In genomic region chr17:40818343-40818732, GRCh38 we compare ENCODE assay signal across 9 cellular contexts. TPM values are rescaled to one million over a fixed set of nuclear protein-coding genes. Genes with fewer than 3 reads are reported as not detected.
A peak's percentile ranks its signal among the peaks of the same experiment; 100 is the strongest.
DNase-seq lines count a peak whose midpoint lies in the region; ATAC-seq and TF ChIP-seq lines count a peak whose summit lies in the region.
"Had no signal": no experiment of that assay in that cellular context is flagged by ENCODE, and none has a peak within 500 bp of the region (broad histone marks: within the 10 kb centered on the region; RNA-seq: fewer than 3 reads in every experiment).

No MANE protein-coding gene starts in this region.

- TF ChIP-seq POLR2A in breast epithelium (IDR thresholded peaks at IDR 0.05), result no peak

- H3K4me1 ChIP-seq in right atrium auricular region, result peaks cover 0 to 14% of the 10 kb centered on the region in 2 donors
- H3K4me1 ChIP-seq in breast epithelium, result no peaks in the 10 kb centered on the region

- H3K9me3 ChIP-seq in right atrium auricular region, result no peaks in the 10 kb centered on the region
- no peaks in the 10 kb centered on the region for H3K9me3 ChIP-seq in breast epithelium

- H3K27ac ChIP-seq in right atrium auricular region (peak overlapping the region; percentile 80 to 90), breast epithelium (peak overlapping the region; percentile 90 to 97)

- ATAC-seq in left ventricle myocardium superior, result no peak

- peaks cover 11% of the 10 kb centered on the region for H3K36me3 Mint-ChIP-seq in mesothelial cell of epicardium

- no peak for DNase-seq in right atrium auricular region (ENCODE audit: low spot score)
- DNase-seq in left ventricle myocardium superior, result no peak
- no peak for DNase-seq in breast epithelium (ENCODE audit: low spot score in 2 of 2)
- DNase-seq in mesothelial cell of epicardium (ENCODE audit: low spot score in 2 of 2, unreplicated experiment in 2 of 2), result no peak
- no peak for DNase-seq in GF-D8 (lab: John Stamatoyannopoulos, UW)
- DNase-seq in kidney glomerular epithelial cell (lab: John Stamatoyannopoulos, UW), result no peak
- DNase-seq in UCSD-AML1 (lab: John Stamatoyannopoulos, UW; ENCODE audit: unreplicated experiment), result no peak
- no peak for DNase-seq in GM20000 (ENCODE audit: low spot score)

- H3K4me3 Mint-ChIP-seq in mesothelial cell of epicardium, result peak overlapping the region; percentile 93

- H3K27ac Mint-ChIP-seq in mesothelial cell of epicardium, result peak overlapping the region; percentile 83

- H3K27me3 ChIP-seq in right atrium auricular region (no peaks in the 10 kb centered on the region), breast epithelium (no peaks in the 10 kb centered on the region)

- peaks cover 16% of the 10 kb centered on the region for H3K27me3 Mint-ChIP-seq in mesothelial cell of epicardium (ENCODE audit: low read depth)

- H3K36me3 ChIP-seq in right atrium auricular region (no peaks in the 10 kb centered on the region), breast epithelium (no peaks in the 10 kb centered on the region)

- H3K9me3 Mint-ChIP-seq in mesothelial cell of epicardium, result no peaks in the 10 kb centered on the region

- peaks cover 15% of the 10 kb centered on the region for H3K4me1 Mint-ChIP-seq in mesothelial cell of epicardium

- intact Hi-C loops in left ventricle myocardium superior (cut with micrococcal nuclease) (no loop called here), breast epithelium (cut with DNase I; ENCODE audit: low total_unique reads) (no loop called here)

- TF ChIP-seq CTCF in right atrium auricular region (IDR thresholded peaks at IDR 0.05) (no peak), breast epithelium (IDR thresholded peaks at IDR 0.05) (no peak), mesothelial cell of epicardium (IDR thresholded peaks at IDR 0.05; ENCODE audit: unreplicated experiment) (no peak), GM20000 (IDR thresholded peaks at IDR 0.05; ENCODE audit: extremely low read depth, missing control alignments) (no peak)

- H3K4me3 ChIP-seq in right atrium auricular region (peak overlapping the region; percentile 67 to 70), breast epithelium (peak overlapping the region; percentile 67 to 82 (median 75))

RNA-seq across cellular contexts. Expression of gene KRT10, which starts 4.1 kb away (rescaled TPM):
- 10 to 100 TPM; 18.9 to 21.5 TPM for total RNA-seq in right atrium auricular region
- total RNA-seq in left ventricle myocardium superior, result 51.3 TPM
- total RNA-seq in breast epithelium, result 10 to 100 TPM in 1 of 3 donors, 1 to 10 TPM in 2; 6.2 to 14.7 (median 7.6) TPM
- 39.0 to 43.6 TPM (median 39.5 TPM) in 3 replicates for total RNA-seq in mesothelial cell of epicardium

RNA-seq across cellular contexts. Expression of gene KRT28, which starts 18.6 kb away (rescaled TPM):
- total RNA-seq in right atrium auricular region, result not detected
- not detected for total RNA-seq in left ventricle myocardium superior
- total RNA-seq in breast epithelium, result not detected
- not detected in 3 replicates for total RNA-seq in mesothelial cell of epicardium
- total RNA-seq: subcutaneous adipose tissue had no signal

RNA-seq across cellular contexts. Expression of gene KRT27, which starts 36.0 kb away (rescaled TPM):
- total RNA-seq in right atrium auricular region (not detected), left ventricle myocardium superior (not detected), breast epithelium (not detected), mesothelial cell of epicardium (not detected in 3 replicates)
- total RNA-seq: subcutaneous adipose tissue had no signal

RNA-seq across cellular contexts. Expression of gene KRT26, which starts 46.3 kb away (rescaled TPM):
- total RNA-seq in right atrium auricular region (not detected), left ventricle myocardium superior (not detected), breast epithelium (not detected), mesothelial cell of epicardium (not detected in 3 replicates)
- total RNA-seq: subcutaneous adipose tissue had no signal

RNA-seq across cellular contexts. Expression of gene KRT12, which starts 48.7 kb away (rescaled TPM):
- total RNA-seq in right atrium auricular region, result not detected
- not detected for total RNA-seq in left ventricle myocardium superior
- total RNA-seq in breast epithelium, result not detected
- not detected in 3 replicates for total RNA-seq in mesothelial cell of epicardium
